8 cellular contexts compared by ENCODE assay signal in genomic region chr11:84720706-84721402, GRCh38.
DNase-seq lines count a peak whose midpoint lies in the region; ATAC-seq and TF ChIP-seq lines count a peak whose summit lies in the region.

No MANE protein-coding gene starts in this region.

- H3K27ac Mint-ChIP-seq in nephron progenitor cell: no peak overlapping the region

- H3K27me3 ChIP-seq in OCI-LY3 (ENCODE audit: low read depth, low read length) (peaks cover 9% of the 10 kb centered on the region; the same call in 1 of the 2 replicates), esophagus muscularis mucosa (no peaks in the 10 kb centered on the region)

- H4K20me1 ChIP-seq in OCI-LY3 (ENCODE audit: insufficient read depth, low read length): no peaks in the 10 kb centered on the region

- WGBS in esophagus muscularis mucosa: 1% methylated on average over 12 of the region's 29 CpGs

- H3K79me2 ChIP-seq in OCI-LY3 (ENCODE audit: low read length): no peaks in the 10 kb centered on the region

- TF ChIP-seq EP300 in esophagus muscularis mucosa (IDR thresholded peaks at IDR 0.05): no peak

- peak overlapping the region; percentile 84 for H2AFZ ChIP-seq in OCI-LY3 (ENCODE audit: low read depth, low read length)

- intact Hi-C loops in esophagus muscularis mucosa (cut with DNase I): no loop called here

- ATAC-seq in GM21786 (IDR thresholded peaks at IDR 0.05; ENCODE audit: unreplicated experiment): no peak
- ATAC-seq in GM21576 (IDR thresholded peaks at IDR 0.05; ENCODE audit: unreplicated experiment): no peak

- H3K36me3 Mint-ChIP-seq in nephron progenitor cell (ENCODE audit: low read depth): no peaks in the 10 kb centered on the region

- H3K27ac ChIP-seq in OCI-LY3 (ENCODE audit: low read length) (no peak overlapping the region), esophagus muscularis mucosa (replicated peaks in 1 of 4) (peak overlapping the region in 1 of 4 donors; percentile 45)

- TF ChIP-seq POLR2A in esophagus muscularis mucosa (IDR thresholded peaks at IDR 0.05; ENCODE audit: low read depth): no peak

- DNase-seq in ELF-1 (ENCODE audit: low read depth, low spot score) (peak; percentile 70), esophagus muscularis mucosa (ENCODE audit: extremely low spot score) (no peak), nephron progenitor cell (peak; percentile 47)
- no peak for DNase-seq in activated CD4-positive, CD25-positive, alpha-beta regulatory T cell (lab: John Stamatoyannopoulos, UW)
- no peak for DNase-seq in activated effector memory CD4-positive, alpha-beta T cell treated with Interleukin-2 at 50 U/mL for 16 hours

- H3K4me3 ChIP-seq in OCI-LY3 (ENCODE audit: low read length) (peak overlapping the region; percentile 89), esophagus muscularis mucosa (peak overlapping the region; percentile 59 to 71 (median 63))

- peaks cover 39% of the 10 kb centered on the region for H3K27me3 Mint-ChIP-seq in nephron progenitor cell (ENCODE audit: low read depth, poor library complexity)

- peak overlapping the region; percentile 82 for H3K4me2 ChIP-seq in OCI-LY3 (ENCODE audit: low read length)

- H3K4me1 Mint-ChIP-seq in nephron progenitor cell: peaks cover 7% of the 10 kb centered on the region

- H3K36me3 ChIP-seq in OCI-LY3 (replicated peaks; ENCODE audit: low read depth, low read length) (no peaks in the 10 kb centered on the region), esophagus muscularis mucosa (no peaks in the 10 kb centered on the region)

- TF ChIP-seq CTCF in OCI-LY3 (IDR thresholded peaks at IDR 0.05; ENCODE audit: low read depth, low read length) (no peak), esophagus muscularis mucosa (IDR thresholded peaks at IDR 0.05) (no peak), nephron progenitor cell (IDR thresholded peaks at IDR 0.05) (no peak)

- peak overlapping the region; percentile 81 for H3K4me3 Mint-ChIP-seq in nephron progenitor cell

- H3K9me3 Mint-ChIP-seq in nephron progenitor cell: no peaks in the 10 kb centered on the region

- H3K9me3 ChIP-seq in OCI-LY3 (ENCODE audit: insufficient read depth, low read length) (no peaks in the 10 kb centered on the region), esophagus muscularis mucosa (no peaks in the 10 kb centered on the region)

- H3K4me1 ChIP-seq in OCI-LY3 (ENCODE audit: low read length) (peaks cover 8% of the 10 kb centered on the region; the same call in 1 of the 2 replicates), esophagus muscularis mucosa (peaks cover 4 to 20% (median 16%) of the 10 kb centered on the region in 4 donors)

- H3K9ac ChIP-seq in OCI-LY3 (ENCODE audit: low read length): peak overlapping the region; percentile 66

Comparison
In these comparisons a context has a peak if more than half of its experiments do, and no peak if none do; other contexts are left out.
1. DNase-seq: peak in ELF-1 (single experiment) and nephron progenitor cell (single experiment); none in esophagus muscularis mucosa (single experiment), activated CD4-positive, CD25-positive, alpha-beta regulatory T cell (0 of 4) and activated effector memory CD4-positive, alpha-beta T cell treated with Interleukin-2 at 50 U/mL for 16 hours (single experiment).